ENCODE assay signal across 9 cellular contexts in genomic region chr10:100826661-100826982, GRCh38.
DNase-seq lines count a peak whose midpoint lies in the region; ATAC-seq, FAIRE-seq and TF ChIP-seq lines count a peak whose summit lies in the region.
"Had no signal": no experiment of that assay in that cellular context is flagged by ENCODE, and none has a peak within 500 bp of the region (broad histone marks: within the 10 kb centered on the region; RNA-seq: fewer than 3 reads in every experiment).

No MANE protein-coding gene starts in this region.

- H3K27me3 Mint-ChIP-seq in activated T-helper 1 cell treated with anti-CD3 and anti-CD28 coated beads, Interleukin-12 subunit alpha, Interleukin-12 subunit beta, Interleukin-2, Interleukin-4 antibody, amounts not matched to agents 30 ng/mL and 10 ng/mL and 1 ng/mL, durations not matched to agents 14 hours and 24 hours and 36 hours (ENCODE audit: insufficient read depth), result peaks cover 82% of the 10 kb centered on the region

- H3K4me1 Mint-ChIP-seq in activated T-helper 1 cell treated with anti-CD3 and anti-CD28 coated beads, Interleukin-12 subunit alpha, Interleukin-12 subunit beta, Interleukin-2, Interleukin-4 antibody, amounts not matched to agents 30 ng/mL and 10 ng/mL and 1 ng/mL, durations not matched to agents 14 hours and 24 hours and 36 hours (ENCODE audit: low read depth), result peaks cover 11% of the 10 kb centered on the region

- H3K27me3 ChIP-seq in H7 (ENCODE audit: control insufficient read depth, insufficient read depth, low read length), result peaks cover 100% of the 10 kb centered on the region
- peaks cover 85 to 88% (median 88%) of the 10 kb centered on the region in 3 donors for H3K27me3 ChIP-seq in skeletal muscle tissue (ENCODE audit: control insufficient read depth in 3 of 3, insufficient read depth in 3 of 3, low read length in 3 of 3)

- peak overlapping the region in 1 of 3 donors; percentile 50 for H3K9ac ChIP-seq in skeletal muscle tissue (ENCODE audit: low read depth in 1 of 3, low read length in 3 of 3)

- peak overlapping the region; percentile 58 for H3K4me3 Mint-ChIP-seq in activated T-helper 1 cell treated with anti-CD3 and anti-CD28 coated beads, Interleukin-12 subunit alpha, Interleukin-12 subunit beta, Interleukin-2, Interleukin-4 antibody, amounts not matched to agents 30 ng/mL and 10 ng/mL and 1 ng/mL, durations not matched to agents 14 hours and 24 hours and 36 hours

- H3K9me3 ChIP-seq in iPS-18c (ENCODE audit: control insufficient read depth, insufficient read depth, low read length) (peaks cover under 1% of the 10 kb centered on the region), skeletal muscle tissue (ENCODE audit: control insufficient read depth in 3 of 3, low read length in 3 of 3) (no peaks in the 10 kb centered on the region)

- no peak for ATAC-seq in GM19351 (IDR thresholded peaks at IDR 0.05; ENCODE audit: unreplicated experiment)

- H3K27ac Mint-ChIP-seq in activated T-helper 1 cell treated with anti-CD3 and anti-CD28 coated beads, Interleukin-12 subunit alpha, Interleukin-12 subunit beta, Interleukin-2, Interleukin-4 antibody, amounts not matched to agents 30 ng/mL and 10 ng/mL and 1 ng/mL, durations not matched to agents 14 hours and 24 hours and 36 hours, result no peak overlapping the region

- no peak for FAIRE-seq in D721Med (lab: Jason Lieb, UNC)

- DNase-seq in H7 (no peak), NCI-H524 (lab: John Stamatoyannopoulos, UW) (no peak), globus pallidus (ENCODE audit: low spot score) (no peak), D721Med (ENCODE audit: insufficient read length, low spot score) (no peak)
- DNase-seq in activated T-helper 1 cell treated with anti-CD3 and anti-CD28 coated beads, Interleukin-12 subunit alpha, Interleukin-12 subunit beta, Interleukin-2, Interleukin-4 antibody, amounts not matched to agents 30 ng/mL and 10 ng/mL and 1 ng/mL, durations not matched to agents 14 hours and 24 hours and 36 hours (ENCODE audit: low spot score), result no peak
- DNase-seq: anterior cingulate cortex had no signal

- TF ChIP-seq CTCF in D721Med (IDR thresholded peaks at IDR 0.05; ENCODE audit: insufficient read depth, missing control alignments), result no peak

- peaks cover 14 to 25% (median 21%) of the 10 kb centered on the region in 3 donors for H3K4me1 ChIP-seq in skeletal muscle tissue (ENCODE audit: control insufficient read depth in 3 of 3, insufficient read depth in 3 of 3, low read length in 3 of 3)

- no peaks in the 10 kb centered on the region for H3K36me3 ChIP-seq in H7 (replicated peaks; ENCODE audit: control insufficient read depth, insufficient read depth, low read length)
- H3K36me3 ChIP-seq in skeletal muscle tissue (ENCODE audit: control insufficient read depth in 3 of 3, insufficient read depth in 3 of 3, low read length in 3 of 3), result no peaks in the 10 kb centered on the region

- no peak overlapping the region for H3K27ac ChIP-seq in skeletal muscle tissue (ENCODE audit: low read depth, low read length)

- no peaks in the 10 kb centered on the region for H3K36me3 Mint-ChIP-seq in activated T-helper 1 cell treated with anti-CD3 and anti-CD28 coated beads, Interleukin-12 subunit alpha, Interleukin-12 subunit beta, Interleukin-2, Interleukin-4 antibody, amounts not matched to agents 30 ng/mL and 10 ng/mL and 1 ng/mL, durations not matched to agents 14 hours and 24 hours and 36 hours (ENCODE audit: low read depth)

- intact Hi-C loops in activated T-helper 1 cell treated with anti-CD3 and anti-CD28 coated beads, Interleukin-12 subunit alpha, Interleukin-12 subunit beta, Interleukin-2, Interleukin-4 antibody, amounts not matched to agents 30 ng/mL and 10 ng/mL and 1 ng/mL, durations not matched to agents 14 hours and 24 hours and 36 hours (cut with micrococcal nuclease), result loop anchor here (5.0 to 10.0 kb wide), 5 partner anchors 144 to 1292 kb away; partner anchors contain the start of genes LBX1 and NKX2-3

- peak overlapping the region; percentile 30 for H3K4me3 ChIP-seq in H7 (ENCODE audit: insufficient read depth, low read depth, low read length)
- peak overlapping the region; percentile 56 for H3K4me3 ChIP-seq in iPS-18c (ENCODE audit: insufficient read depth, low read depth, low read length)
- H3K4me3 ChIP-seq in skeletal muscle tissue (ENCODE audit: low read length in 3 of 3), result peak overlapping the region in 2 of 3 donors; percentile 52 to 56

- no peaks in the 10 kb centered on the region for H3K9me3 Mint-ChIP-seq in activated T-helper 1 cell treated with anti-CD3 and anti-CD28 coated beads, Interleukin-12 subunit alpha, Interleukin-12 subunit beta, Interleukin-2, Interleukin-4 antibody, amounts not matched to agents 30 ng/mL and 10 ng/mL and 1 ng/mL, durations not matched to agents 14 hours and 24 hours and 36 hours
